1 cellular context compared by ENCODE assay signal in genomic region chr5:157290981-157291711, GRCh38.
A peak's percentile ranks its signal among the peaks of the same experiment; 100 is the strongest.
TF ChIP-seq lines count a peak whose summit lies in the region.

No MANE protein-coding gene starts in this region.

TF ChIP-seq in K562, 482 proteins besides CTCF, POLR2A, EP300 and RAD21 (continued from another document and continues in another):
- TF ChIP-seq AFF1 (IDR thresholded peaks at IDR 0.05; ENCODE audit: low read depth in 1 of 2, partially characterized antibody in 2 of 2), result no peak
- no peak for TF ChIP-seq KDM5B (IDR thresholded peaks at IDR 0.05; ENCODE audit: insufficient replicate concordance, low read depth, low read length)
- 0 out of 4 replicates have a peak, but pooled peaks of 1 of the 2 experiments have one; percentile 25 for TF ChIP-seq MNT (conservative IDR thresholded peaks at IDR 0.05)
- TF ChIP-seq GTF2A2 (tag; IDR thresholded peaks at IDR 0.05), result no peak
- TF ChIP-seq WHSC1 (IDR thresholded peaks at IDR 0.05; ENCODE audit: low read length), result no peak
- TF ChIP-seq TEAD2 (tag; IDR thresholded peaks at IDR 0.05), result no peak
- TF ChIP-seq ATF3 (IDR thresholded peaks at IDR 0.05), result no peak
- no peak for TF ChIP-seq ATF3 (CRISPR knock-in tag; conservative IDR thresholded peaks at IDR 0.05)
- TF ChIP-seq ARID4B (CRISPR knock-in tag; IDR thresholded peaks at IDR 0.05), result no peak
- TF ChIP-seq CEBPG (CRISPR knock-in tag; IDR thresholded peaks at IDR 0.05), result no peak
- no peak for TF ChIP-seq CEBPG (tag; conservative IDR thresholded peaks at IDR 0.05 in 1 of 2, IDR thresholded peaks at IDR 0.05 in 1 of 2)
- no peak for TF ChIP-seq CHAMP1 (IDR thresholded peaks at IDR 0.05)
- no peak for TF ChIP-seq E2F3 (CRISPR knock-in tag; IDR thresholded peaks at IDR 0.05)
- peak; percentile 47 to 53 for TF ChIP-seq E2F6 (IDR thresholded peaks at IDR 0.05; ENCODE audit: borderline replicate concordance in 1 of 2, extremely low read depth in 1 of 2, insufficient read depth in 1 of 2, insufficient read length in 1 of 2, low read depth in 1 of 2, low read length in 1 of 2, poor library complexity in 1 of 2, severe bottlenecking in 1 of 2)
- no peak for TF ChIP-seq CREB1 (IDR thresholded peaks at IDR 0.05)
- peak; percentile 40; the same call in 1 of the 2 replicates for TF ChIP-seq CREB1 (CRISPR knock-in tag; IDR thresholded peaks at IDR 0.05)
- TF ChIP-seq MGA (IDR thresholded peaks at IDR 0.05), result peak; percentile 88
- 0 out of 2 replicates have a peak, but pooled peaks have one; percentile 44 for TF ChIP-seq RNF2 (IDR thresholded peaks at IDR 0.05)
- no peak for TF ChIP-seq ZNF395 (CRISPR knock-in tag; IDR thresholded peaks at IDR 0.05)
- TF ChIP-seq ZNF561 (CRISPR knock-in tag; conservative IDR thresholded peaks at IDR 0.05), result no peak
- no peak for TF ChIP-seq ZNF3 (CRISPR knock-in tag; IDR thresholded peaks at IDR 0.05)
- TF ChIP-seq ZBTB7A (IDR thresholded peaks at IDR 0.05; ENCODE audit: borderline replicate concordance, control insufficient read depth, low read depth, low read length), result no peak
- no peak for TF ChIP-seq MBD2 (IDR thresholded peaks at IDR 0.05; ENCODE audit: borderline replicate concordance, low read depth)
